1 cellular context compared by ENCODE assay signal in genomic region chr11:7889985-7890384, GRCh38.
A peak's percentile ranks its signal among the peaks of the same experiment; 100 is the strongest.
TF ChIP-seq lines count a peak whose summit lies in the region.

No MANE protein-coding gene starts in this region.

TF ChIP-seq in neural cell, 6 proteins besides CTCF, POLR2A, EP300 and RAD21 (continued from another document):
- TF ChIP-seq TAF1 (IDR thresholded peaks at IDR 0.05; ENCODE audit: low read depth) (no peak), MXI1 (conservative IDR thresholded peaks at IDR 0.05; ENCODE audit: poor library complexity, severe bottlenecking) (no peak), POLR2AphosphoS5 (IDR thresholded peaks at IDR 0.05) (peak; percentile 33), EZH2 (IDR thresholded peaks at IDR 0.05; ENCODE audit: borderline replicate concordance, insufficient read depth, low read length, poor library complexity, severe bottlenecking) (no peak)
